1 cellular context compared by ENCODE assay signal in the genomic region with DNA sequence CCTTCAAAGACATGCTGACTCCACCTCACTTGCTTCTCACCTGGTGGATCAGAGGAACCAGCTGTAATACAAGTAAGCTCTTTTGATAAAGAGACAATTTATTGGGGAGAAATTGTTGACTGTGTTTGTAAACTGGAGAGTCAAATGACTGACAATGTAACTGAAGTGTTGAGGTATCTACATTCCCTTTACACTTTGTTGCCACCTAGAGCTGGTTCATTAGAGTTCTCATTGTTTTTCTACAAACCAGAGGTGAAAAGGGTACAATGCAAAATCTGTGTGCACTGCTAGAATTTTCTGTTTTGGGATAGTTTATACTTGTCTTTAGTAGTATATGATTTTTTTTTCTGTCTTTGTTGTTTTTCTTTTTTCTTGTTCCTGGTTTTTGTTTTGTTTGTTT.
TF ChIP-seq lines count a peak whose summit lies in the region.

No MANE protein-coding gene starts in this region.

TF ChIP-seq in endothelial cell of umbilical vein, 7 proteins besides CTCF, POLR2A, EP300 and RAD21 (continued from another document):
- no peak for TF ChIP-seq JUN (IDR thresholded peaks at IDR 0.05; ENCODE audit: borderline replicate concordance, insufficient read depth, insufficient read length, low read depth)
- TF ChIP-seq FOS (IDR thresholded peaks at IDR 0.05; ENCODE audit: borderline replicate concordance, insufficient read depth, low read length): no peak
- no peak for TF ChIP-seq EZH2 (IDR thresholded peaks at IDR 0.05; ENCODE audit: borderline replicate concordance, low read depth, low read length, severe bottlenecking)
- TF ChIP-seq GATA2 (IDR thresholded peaks at IDR 0.05; ENCODE audit: insufficient read depth, insufficient read length, low read depth, low read length): no peak
- TF ChIP-seq MYC (IDR thresholded peaks at IDR 0.05; ENCODE audit: low read depth, low read length): no peak
TF ChIP-seq in endothelial cell of umbilical vein: peak in this region for 0.
